Comparison of ENCODE assay signal across 2 cellular contexts in the genomic region with DNA sequence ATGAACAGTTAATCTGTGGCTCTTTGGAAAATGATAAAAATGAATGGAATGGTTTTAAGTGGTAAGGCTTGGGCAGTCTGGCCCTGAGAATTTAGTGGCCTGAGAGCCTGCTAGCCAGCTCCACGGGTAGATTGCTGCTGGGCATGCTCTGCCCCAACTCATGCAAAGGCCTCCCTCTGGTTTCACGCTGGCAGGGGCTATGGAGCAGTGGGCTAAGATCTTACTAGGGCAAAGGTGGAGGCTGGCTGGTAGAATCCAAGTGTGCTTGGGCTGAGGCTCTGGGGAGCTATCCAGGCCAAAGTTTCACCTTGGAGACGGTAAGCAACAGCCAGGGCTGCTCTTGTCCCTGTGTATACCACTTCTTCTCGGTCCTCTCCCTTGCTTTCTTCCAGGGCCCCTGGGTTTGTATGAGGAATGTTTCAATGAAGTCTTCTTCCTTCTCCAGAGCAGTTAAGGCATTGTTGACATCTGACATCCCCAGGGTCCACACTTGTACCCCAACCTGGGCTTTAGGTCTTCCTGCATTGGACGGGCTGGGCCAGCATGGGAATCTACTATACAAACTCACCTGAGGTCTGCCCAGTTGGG.
TF ChIP-seq lines count a peak whose summit lies in the region.

No MANE protein-coding gene starts in this region.

TF ChIP-seq in IMR-90, 13 proteins besides CTCF, POLR2A, EP300 and RAD21:
- no peak for TF ChIP-seq NFE2L2 (IDR thresholded peaks at IDR 0.05; ENCODE audit: low read depth, low read length)
- TF ChIP-seq CHD1 (IDR thresholded peaks at IDR 0.05; ENCODE audit: low read depth, low read length), result no peak
- no peak for TF ChIP-seq MAZ (IDR thresholded peaks at IDR 0.05; ENCODE audit: borderline replicate concordance, low read depth, low read length)
- TF ChIP-seq ELK1 (IDR thresholded peaks at IDR 0.05; ENCODE audit: borderline replicate concordance, low read depth, low read length), result no peak
- TF ChIP-seq MAFK (IDR thresholded peaks at IDR 0.05; ENCODE audit: low read depth, low read length), result no peak
- TF ChIP-seq FOS (IDR thresholded peaks at IDR 0.05; ENCODE audit: low read depth, low read length), result no peak
- TF ChIP-seq SMC3 (IDR thresholded peaks at IDR 0.05; ENCODE audit: low read depth, low read length), result no peak
- no peak for TF ChIP-seq RCOR1 (IDR thresholded peaks at IDR 0.05; ENCODE audit: insufficient replicate concordance, low read length)
- no peak for TF ChIP-seq RFX5 (IDR thresholded peaks at IDR 0.05; ENCODE audit: low read depth, low read length)
- no peak for TF ChIP-seq MXI1 (IDR thresholded peaks at IDR 0.05; ENCODE audit: borderline replicate concordance, low read depth, low read length)
- TF ChIP-seq CEBPB (IDR thresholded peaks at IDR 0.05; ENCODE audit: low read depth, low read length), result no peak
- no peak for TF ChIP-seq BHLHE40 (IDR thresholded peaks at IDR 0.05; ENCODE audit: low read depth, low read length)
- TF ChIP-seq, protein P1, sequence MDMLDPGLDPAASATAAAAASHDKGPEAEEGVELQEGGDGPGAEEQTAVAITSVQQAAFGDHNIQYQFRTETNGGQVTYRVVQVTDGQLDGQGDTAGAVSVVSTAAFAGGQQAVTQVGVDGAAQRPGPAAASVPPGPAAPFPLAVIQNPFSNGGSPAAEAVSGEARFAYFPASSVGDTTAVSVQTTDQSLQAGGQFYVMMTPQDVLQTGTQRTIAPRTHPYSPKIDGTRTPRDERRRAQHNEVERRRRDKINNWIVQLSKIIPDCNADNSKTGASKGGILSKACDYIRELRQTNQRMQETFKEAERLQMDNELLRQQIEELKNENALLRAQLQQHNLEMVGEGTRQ (IDR thresholded peaks at IDR 0.05; ENCODE audit: low read depth, low read length), result no peak

TF ChIP-seq in K562, 482 proteins besides CTCF, POLR2A, EP300 and RAD21:
- TF ChIP-seq MCM7 (IDR thresholded peaks at IDR 0.05) (no peak), PML (IDR thresholded peaks at IDR 0.05; ENCODE audit: low read length) (0 out of 2 replicates have a peak, but pooled peaks have one; percentile 40), WHSC1 (IDR thresholded peaks at IDR 0.05; ENCODE audit: low read length) (peak; percentile 58), NFRKB (IDR thresholded peaks at IDR 0.05; ENCODE audit: low read depth) (no peak), SMC3 (conservative IDR thresholded peaks at IDR 0.05; ENCODE audit: insufficient read depth, low read depth, low read length) (0 out of 2 replicates have a peak, but pooled peaks have one; percentile 9), GTF2A2 (tag; IDR thresholded peaks at IDR 0.05) (peak; percentile 64; the same call in 1 of the 2 replicates), RCOR1 (IDR thresholded peaks at IDR 0.05; ENCODE audit: borderline replicate concordance in 1 of 2, low read depth in 2 of 2, low read length in 2 of 2) (peak in 1 of 2 experiments; percentile 40; a peak in 1 of 4 replicates), MCM3 (IDR thresholded peaks at IDR 0.05) (no peak), PPARD (CRISPR knock-in tag; IDR thresholded peaks at IDR 0.05) (no peak), TBL1XR1 (IDR thresholded peaks at IDR 0.05; ENCODE audit: low read length in 2 of 2) (0 out of 4 replicates have a peak, but pooled peaks of 1 of the 2 experiments have one; percentile 19), TAF15 (IDR thresholded peaks at IDR 0.05; ENCODE audit: low read depth, low read length) (0 out of 2 replicates have a peak, but pooled peaks have one; percentile 53), POLR2G (IDR thresholded peaks at IDR 0.05; ENCODE audit: low read depth, low read length) (peak; percentile 38; the same call in 1 of the 2 replicates), ZNF583 (CRISPR knock-in tag; IDR thresholded peaks at IDR 0.05) (no peak), POLR2AphosphoS5 (IDR thresholded peaks at IDR 0.05; ENCODE audit: control insufficient read depth, insufficient read depth, low read depth, low read length) (0 out of 2 replicates have a peak, but pooled peaks have one; percentile 35)
- TF ChIP-seq, protein P2, sequence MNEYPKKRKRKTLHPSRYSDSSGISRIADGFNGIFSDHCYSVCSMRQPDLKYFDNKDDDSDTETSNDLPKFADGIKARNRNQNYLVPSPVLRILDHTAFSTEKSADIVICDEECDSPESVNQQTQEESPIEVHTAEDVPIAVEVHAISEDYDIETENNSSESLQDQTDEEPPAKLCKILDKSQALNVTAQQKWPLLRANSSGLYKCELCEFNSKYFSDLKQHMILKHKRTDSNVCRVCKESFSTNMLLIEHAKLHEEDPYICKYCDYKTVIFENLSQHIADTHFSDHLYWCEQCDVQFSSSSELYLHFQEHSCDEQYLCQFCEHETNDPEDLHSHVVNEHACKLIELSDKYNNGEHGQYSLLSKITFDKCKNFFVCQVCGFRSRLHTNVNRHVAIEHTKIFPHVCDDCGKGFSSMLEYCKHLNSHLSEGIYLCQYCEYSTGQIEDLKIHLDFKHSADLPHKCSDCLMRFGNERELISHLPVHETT (CRISPR knock-in tag; conservative IDR thresholded peaks at IDR 0.05 in 1 of 2, IDR thresholded peaks at IDR 0.05 in 1 of 2), result peak in 1 of 2 experiments; percentile 76; a peak in 1 of 4 replicates
- TF ChIP-seq, protein P3, sequence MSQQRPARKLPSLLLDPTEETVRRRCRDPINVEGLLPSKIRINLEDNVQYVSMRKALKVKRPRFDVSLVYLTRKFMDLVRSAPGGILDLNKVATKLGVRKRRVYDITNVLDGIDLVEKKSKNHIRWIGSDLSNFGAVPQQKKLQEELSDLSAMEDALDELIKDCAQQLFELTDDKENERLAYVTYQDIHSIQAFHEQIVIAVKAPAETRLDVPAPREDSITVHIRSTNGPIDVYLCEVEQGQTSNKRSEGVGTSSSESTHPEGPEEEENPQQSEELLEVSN (IDR thresholded peaks at IDR 0.05; ENCODE audit: borderline replicate concordance in 1 of 2, extremely low read depth in 1 of 2, insufficient read depth in 1 of 2, insufficient read length in 1 of 2, low read depth in 1 of 2, low read length in 1 of 2, poor library complexity in 1 of 2, severe bottlenecking in 1 of 2), result peak in 1 of 2 experiments; percentile 21
